In genomic region chr11:59954219-59954847, GRCh38 we compare ENCODE assay signal across 1 cellular context.
TF ChIP-seq lines count a peak whose summit lies in the region.

No MANE protein-coding gene starts in this region.

TF ChIP-seq in K562, 482 proteins besides CTCF, POLR2A, EP300 and RAD21 (continued from another document):
- TF ChIP-seq MNT (conservative IDR thresholded peaks at IDR 0.05) = 0 out of 4 replicates have a peak, but pooled peaks of 1 of the 2 experiments have one; percentile 5
- no peak for TF ChIP-seq MYBL2 (IDR thresholded peaks at IDR 0.05; ENCODE audit: low read depth)
- TF ChIP-seq MYBL2 (CRISPR knock-in tag; IDR thresholded peaks at IDR 0.05; ENCODE audit: borderline replicate concordance) = no peak
- no peak for TF ChIP-seq TEAD2 (tag; IDR thresholded peaks at IDR 0.05)
- peak; percentile 76; the same call in 1 of the 2 replicates for TF ChIP-seq GATAD2B (IDR thresholded peaks at IDR 0.05; ENCODE audit: borderline replicate concordance)
- TF ChIP-seq ZNF561 (CRISPR knock-in tag; conservative IDR thresholded peaks at IDR 0.05) = no peak
- TF ChIP-seq MITF (IDR thresholded peaks at IDR 0.05) = no peak
- 0 out of 2 replicates have a peak, but pooled peaks have one; percentile 12 for TF ChIP-seq GTF2A2 (tag; IDR thresholded peaks at IDR 0.05)
- TF ChIP-seq TCFL5 (CRISPR knock-in tag; conservative IDR thresholded peaks at IDR 0.05) = no peak
- no peak for TF ChIP-seq CHCHD3 (CRISPR knock-in tag; IDR thresholded peaks at IDR 0.05)
- TF ChIP-seq MTA1 (IDR thresholded peaks at IDR 0.05; ENCODE audit: borderline replicate concordance) = 0 out of 2 replicates have a peak, but pooled peaks have one; percentile 31
- no peak for TF ChIP-seq ZNF699 (CRISPR knock-in tag; IDR thresholded peaks at IDR 0.05; ENCODE audit: insufficient replicate concordance)
- TF ChIP-seq ZBTB2 (IDR thresholded peaks at IDR 0.05) = peak; percentile 60; the same call in 1 of the 2 replicates
- no peak for TF ChIP-seq TAF1 (IDR thresholded peaks at IDR 0.05; ENCODE audit: control insufficient read depth, extremely low read depth, insufficient read depth, low read length, severe bottlenecking)
- no peak for TF ChIP-seq SRSF1 (IDR thresholded peaks at IDR 0.05; ENCODE audit: low read depth, low read length)
- no peak for TF ChIP-seq TBP (optimal IDR thresholded peaks at IDR 0.05; ENCODE audit: low read depth, low read length)
- no peak for TF ChIP-seq SIX5 (IDR thresholded peaks at IDR 0.05; ENCODE audit: borderline replicate concordance in 1 of 2, insufficient read depth in 1 of 2, low read depth in 1 of 2, low read length in 2 of 2)
- TF ChIP-seq DACH1 (IDR thresholded peaks at IDR 0.05; ENCODE audit: partially characterized antibody) = peak; percentile 96
- TF ChIP-seq ZC3H4 (CRISPR knock-in tag; IDR thresholded peaks at IDR 0.05; ENCODE audit: borderline replicate concordance) = no peak
- peak; percentile 59 for TF ChIP-seq CEBPB (tag; IDR thresholded peaks at IDR 0.05)
- TF ChIP-seq IRF9 (tag; IDR thresholded peaks at IDR 0.05) = no peak
- TF ChIP-seq ZC3H11A (IDR thresholded peaks at IDR 0.05; ENCODE audit: low read depth, low read length) = no peak
- no peak for TF ChIP-seq ZNF589 (CRISPR knock-in tag; IDR thresholded peaks at IDR 0.05; ENCODE audit: low read depth)
- TF ChIP-seq CCNT2 (IDR thresholded peaks at IDR 0.05; ENCODE audit: borderline replicate concordance, extremely low read depth, insufficient read length, low read depth, low read length) = no peak
- no peak for TF ChIP-seq NEUROD1 (IDR thresholded peaks at IDR 0.05; ENCODE audit: borderline replicate concordance, low read depth, low read length, partially characterized antibody)
- no peak for TF ChIP-seq SUPT5H (IDR thresholded peaks at IDR 0.05)
- TF ChIP-seq YBX1 (IDR thresholded peaks at IDR 0.05) = no peak
- TF ChIP-seq TCF15 (CRISPR knock-in tag; IDR thresholded peaks at IDR 0.05) = no peak
- no peak for TF ChIP-seq ARID3B (CRISPR knock-in tag; IDR thresholded peaks at IDR 0.05; ENCODE audit: borderline replicate concordance)
- TF ChIP-seq E4F1 (CRISPR knock-in tag; IDR thresholded peaks at IDR 0.05; ENCODE audit: borderline replicate concordance) = no peak
- TF ChIP-seq ZNF280B (CRISPR knock-in tag; IDR thresholded peaks at IDR 0.05) = no peak
- TF ChIP-seq THRB (CRISPR knock-in tag; conservative IDR thresholded peaks at IDR 0.05) = no peak
- TF ChIP-seq KAT2B (IDR thresholded peaks at IDR 0.05; ENCODE audit: low read depth, low read length) = no peak
- TF ChIP-seq NFRKB (IDR thresholded peaks at IDR 0.05; ENCODE audit: low read depth) = 0 out of 2 replicates have a peak, but pooled peaks have one; percentile 26
